ENCODE assay signal across 8 cellular contexts in genomic region chr5:134465856-134466240, GRCh38.
A peak's percentile ranks its signal among the peaks of the same experiment; 100 is the strongest.
DNase-seq lines count a peak whose midpoint lies in the region; ATAC-seq lines count a peak whose summit lies in the region.

No MANE protein-coding gene starts in this region.

- peak overlapping the region; percentile 97 for H3K27ac ChIP-seq in cingulate gyrus (ENCODE audit: low read depth, low read length)

- DNase-seq in NCI-H2081 (lab: John Stamatoyannopoulos, UW) (peak; percentile 10 to 41), NCI-H2081 treated with DMSO at 0.1 percent for 48 hours (lab: John Stamatoyannopoulos, UW) (no peak), NCI-H2029 (lab: John Stamatoyannopoulos, UW) (peak; percentile 72), kidney tubule cell (ENCODE audit: low spot score) (peak; percentile 93)
- peak in 3 of 4 experiments; percentile 3 to 17 (median 8) for DNase-seq in activated CD4-positive, CD25-positive, alpha-beta regulatory T cell (lab: John Stamatoyannopoulos, UW)
- DNase-seq in stimulated activated CD4-positive, alpha-beta T cell treated with anti-CD3 and anti-CD28 coated beads, Interleukin-1b, Interleukin-23, amount 100 ng/mL, for 48 hours: peak; percentile 43

- peak; percentile 77 for ATAC-seq in HG02763 (IDR thresholded peaks at IDR 0.05; ENCODE audit: unreplicated experiment)
